Comparison of ENCODE assay signal across 8 cellular contexts in genomic region chr10:101032637-101033201, GRCh38. TPM values are rescaled to one million over a fixed set of nuclear protein-coding genes. Genes with fewer than 3 reads are reported as not detected.
DNase-seq lines count a peak whose midpoint lies in the region; ATAC-seq and TF ChIP-seq lines count a peak whose summit lies in the region.

No MANE protein-coding gene starts in this region.

- intact Hi-C loops in lower lobe of right lung (cut with DNase I): no loop called here

- DNase-seq in GF-D8 (lab: John Stamatoyannopoulos, UW): peak; percentile 68
- DNase-seq in LHCN-M2 (ENCODE audit: low read depth): peak; percentile 83
- DNase-seq in activated CD4-positive, alpha-beta T cell treated with anti-CD3 and anti-CD28 coated beads for 48 hours: peak; percentile 68
- DNase-seq in dermis blood vessel endothelial cell: peak; percentile 94
- no peak for DNase-seq in lower lobe of right lung
- DNase-seq in stimulated activated CD4-positive, alpha-beta T cell treated with anti-CD3 and anti-CD28 coated beads, TNF-alpha, amount 100 ng/mL, for 1 hour (ENCODE audit: low read depth in 3 of 3, low spot score in 1 of 3): peak in 2 of 3 donors; percentile 34 to 45

- no peaks in the 10 kb centered on the region for H3K9me3 ChIP-seq in lower lobe of right lung

- H3K27me3 ChIP-seq in lower lobe of right lung (ENCODE audit: low read depth): no peaks in the 10 kb centered on the region

- peak overlapping the region; percentile 83 for H3K4me3 ChIP-seq in lower lobe of right lung

- peak overlapping the region; percentile 99 for H3K27ac ChIP-seq in lower lobe of right lung

- ATAC-seq in lower lobe of right lung (peak; percentile 50 to 70), GM19397 (IDR thresholded peaks at IDR 0.05; ENCODE audit: unreplicated experiment) (no peak), GM18873 (IDR thresholded peaks at IDR 0.05; ENCODE audit: low FRiP score, unreplicated experiment) (no peak)

- peaks cover 33% of the 10 kb centered on the region for H3K36me3 ChIP-seq in lower lobe of right lung

- TF ChIP-seq CTCF in lower lobe of right lung (IDR thresholded peaks at IDR 0.05): no peak

- peaks cover 20% of the 10 kb centered on the region for H3K4me1 ChIP-seq in lower lobe of right lung

RNA-seq across cellular contexts. Expression of gene SFXN3, which starts 1.7 kb away (rescaled TPM):
- total RNA-seq in LHCN-M2 (2014; rRNA removed) (91.6 and 101 TPM in 2 replicates), dermis blood vessel endothelial cell (64.4 and 68.9 TPM in 2 replicates), lower lobe of right lung (57.8 TPM)
- polyA plus RNA-seq in LHCN-M2 (2012): 65.4 TPM

RNA-seq across cellular contexts. Expression of gene PDZD7, which starts 1.8 kb away (rescaled TPM):
- total RNA-seq in LHCN-M2 (2014; rRNA removed) (1.2 and 1.4 TPM in 2 replicates), dermis blood vessel endothelial cell (0.34 and 0.88 TPM in 2 replicates), lower lobe of right lung (1.6 TPM)
- polyA plus RNA-seq in LHCN-M2 (2012): 2.5 TPM

RNA-seq across cellular contexts. Expression of gene KAZALD1, which starts 29.1 kb away (rescaled TPM):
- total RNA-seq in LHCN-M2 (2014; rRNA removed) (15.1 and 16.1 TPM in 2 replicates), dermis blood vessel endothelial cell (0.17 and 0.51 TPM in 2 replicates), lower lobe of right lung (9.9 TPM)
- polyA plus RNA-seq in LHCN-M2 (2012): 4.3 TPM

RNA-seq across cellular contexts. Expression of gene LZTS2, which starts 33.1 kb away (rescaled TPM):
- total RNA-seq in LHCN-M2 (2014; rRNA removed) (161 and 176 TPM in 2 replicates), dermis blood vessel endothelial cell (43.6 and 57.8 TPM in 2 replicates), lower lobe of right lung (52.6 TPM)
- 81.1 TPM for polyA plus RNA-seq in LHCN-M2 (2012)

RNA-seq across cellular contexts. Expression of gene TWNK, which starts 45.4 kb away (rescaled TPM):
- total RNA-seq in LHCN-M2 (2014; rRNA removed): 7.2 and 9.1 TPM in 2 replicates
- polyA plus RNA-seq in LHCN-M2 (2012): 5.1 TPM
- total RNA-seq in dermis blood vessel endothelial cell: 7.7 and 8.8 TPM in 2 replicates
- total RNA-seq in lower lobe of right lung: 5.8 TPM

Comparison
In these comparisons a context has a peak if more than half of its experiments do, and no peak if none do; other contexts are left out.
1. ATAC-seq: peak in lower lobe of right lung (2 of 2); none in GM19397 (single experiment) and GM18873 (single experiment).